ENCODE assay signal across 9 cellular contexts in the genomic region with DNA sequence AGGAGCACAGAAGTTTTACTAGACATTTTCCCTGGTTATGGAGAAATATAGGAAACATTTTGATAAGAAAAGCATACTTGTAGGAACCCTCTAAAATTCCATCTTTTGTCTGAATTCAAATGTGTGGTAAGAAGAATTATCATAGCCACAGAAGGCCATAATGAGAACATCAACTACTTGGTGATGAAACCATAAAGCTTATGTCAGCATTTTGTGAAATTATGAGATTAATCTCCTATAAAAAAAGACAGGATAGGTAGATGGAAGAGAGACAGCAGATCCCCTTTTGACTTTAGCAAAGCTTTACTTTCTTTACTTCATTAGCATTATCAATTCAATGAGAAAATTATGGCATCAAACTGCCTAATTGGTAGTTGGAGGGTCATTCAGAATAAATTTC.
"Had no signal": no experiment of that assay in that cellular context is flagged by ENCODE, and none has a peak within 500 bp of the region (broad histone marks: within the 10 kb centered on the region; RNA-seq: fewer than 3 reads in every experiment).

No MANE protein-coding gene starts in this region.

- H3K27me3 Mint-ChIP-seq: IgD-negative memory B cell had no signal

- H3K36me3 Mint-ChIP-seq: IgD-negative memory B cell had no signal

- H3K27ac ChIP-seq: HL-60 had no signal

- H3K4me1 ChIP-seq: HAP-1 had no signal

- H3K4me3 ChIP-seq: GM23338, HAP-1 had no signal

- H3K4me3 Mint-ChIP-seq: GM23338, HFFc6, IgD-negative memory B cell had no signal

- H3K4me2 ChIP-seq: GM23338 had no signal

- DNase-seq: H7, HFFc6, Kasumi-1, KG1 had no signal

- H3K36me3 ChIP-seq: HAP-1 had no signal

- H3K4me1 Mint-ChIP-seq: IgD-negative memory B cell had no signal

- ATAC-seq: GM23338, HCT116 had no signal

- H3K27ac Mint-ChIP-seq: GM23338, HFFc6, IgD-negative memory B cell had no signal

- H2AFZ ChIP-seq: GM23338 had no signal
